Comparison of ENCODE assay signal across 1 cellular context in genomic region chr9:2824564-2824963, GRCh38.
TF ChIP-seq lines count a peak whose summit lies in the region.

No MANE protein-coding gene starts in this region.

TF ChIP-seq in GM12878, 131 proteins besides CTCF, POLR2A, EP300 and RAD21:
- TF ChIP-seq KDM1A (IDR thresholded peaks at IDR 0.05; ENCODE audit: borderline replicate concordance) = no peak
- no peak for TF ChIP-seq NFYA (IDR thresholded peaks at IDR 0.05; ENCODE audit: borderline replicate concordance, low read depth, low read length)
- TF ChIP-seq, protein P1, sequence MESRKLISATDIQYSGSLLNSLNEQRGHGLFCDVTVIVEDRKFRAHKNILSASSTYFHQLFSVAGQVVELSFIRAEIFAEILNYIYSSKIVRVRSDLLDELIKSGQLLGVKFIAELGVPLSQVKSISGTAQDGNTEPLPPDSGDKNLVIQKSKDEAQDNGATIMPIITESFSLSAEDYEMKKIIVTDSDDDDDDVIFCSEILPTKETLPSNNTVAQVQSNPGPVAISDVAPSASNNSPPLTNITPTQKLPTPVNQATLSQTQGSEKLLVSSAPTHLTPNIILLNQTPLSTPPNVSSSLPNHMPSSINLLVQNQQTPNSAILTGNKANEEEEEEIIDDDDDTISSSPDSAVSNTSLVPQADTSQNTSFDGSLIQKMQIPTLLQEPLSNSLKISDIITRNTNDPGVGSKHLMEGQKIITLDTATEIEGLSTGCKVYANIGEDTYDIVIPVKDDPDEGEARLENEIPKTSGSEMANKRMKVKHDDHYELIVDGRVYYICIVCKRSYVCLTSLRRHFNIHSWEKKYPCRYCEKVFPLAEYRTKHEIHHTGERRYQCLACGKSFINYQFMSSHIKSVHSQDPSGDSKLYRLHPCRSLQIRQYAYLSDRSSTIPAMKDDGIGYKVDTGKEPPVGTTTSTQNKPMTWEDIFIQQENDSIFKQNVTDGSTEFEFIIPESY (IDR thresholded peaks at IDR 0.05) = peak; percentile 72; the same call in 1 of the 2 replicates
- no peak for TF ChIP-seq ZNF384 (IDR thresholded peaks at IDR 0.05; ENCODE audit: borderline replicate concordance, low read depth, low read length)
